In the genomic region with DNA sequence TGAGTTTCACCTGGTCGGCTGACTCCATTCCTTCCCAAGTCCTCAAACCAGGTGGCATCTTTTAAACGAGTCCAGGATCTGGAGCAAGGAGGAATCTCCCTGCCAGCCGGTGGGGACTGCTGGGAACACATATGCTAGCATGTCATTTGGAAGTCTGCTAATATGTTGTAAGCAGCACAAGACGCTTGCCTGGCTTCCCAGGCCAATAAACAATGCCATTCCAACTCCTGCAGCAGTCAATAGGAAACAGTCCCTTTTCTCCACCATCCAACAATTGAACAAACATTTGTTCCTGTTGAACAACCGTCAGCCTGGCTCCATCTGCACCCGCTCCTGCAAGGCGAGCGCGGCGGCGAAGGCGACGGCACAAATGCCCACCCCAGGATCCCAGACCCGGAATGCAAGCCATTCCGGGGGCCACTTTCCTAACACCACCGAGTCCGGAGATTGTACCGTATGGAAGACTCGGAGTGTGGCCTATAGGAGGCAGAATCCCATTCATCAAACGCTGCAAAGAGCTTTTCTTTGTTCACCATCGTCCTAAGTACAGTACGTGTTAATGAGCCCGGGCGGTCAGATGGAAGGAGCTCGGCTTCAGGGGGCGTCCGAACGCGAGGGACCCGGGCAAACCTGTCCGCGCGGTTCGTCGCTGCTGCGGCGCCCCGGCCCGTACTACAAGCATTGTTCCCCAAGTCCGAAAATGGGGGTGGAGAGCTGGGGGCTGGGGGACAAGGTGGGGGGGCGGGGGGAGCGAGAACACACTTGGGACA, we compare ENCODE assay signal across 8 cellular contexts. TPM values are rescaled to one million over a fixed set of nuclear protein-coding genes. Genes with fewer than 3 reads are reported as not detected.
DNase-seq lines count a peak whose midpoint lies in the region; ATAC-seq and TF ChIP-seq lines count a peak whose summit lies in the region.

No MANE protein-coding gene starts in this region.

- peak overlapping the region; percentile 66 for H3K9ac ChIP-seq in endocrine pancreas (ENCODE audit: control insufficient read depth, insufficient read depth, low read length)

- no peaks in the 10 kb centered on the region for H3K27me3 ChIP-seq in CD4-positive, alpha-beta memory T cell (ENCODE audit: insufficient read depth, low read length)
- H3K27me3 ChIP-seq in endocrine pancreas (ENCODE audit: control insufficient read depth, insufficient read depth, low read length) (no peaks in the 10 kb centered on the region), muscle layer of duodenum (ENCODE audit: low read depth, low read length) (no peaks in the 10 kb centered on the region)

- no peak for ATAC-seq in GM18517 (IDR thresholded peaks at IDR 0.05; ENCODE audit: unreplicated experiment)

- peaks cover 50 to 65% (median 58%) of the 10 kb centered on the region in 4 donors for H3K4me1 Mint-ChIP-seq in CD4-positive, alpha-beta memory T cell

- POLR2A ChIA-PET in CD4-positive, alpha-beta memory T cell (lab: Charles Lee; ENCODE audit: partially characterized antibody) = interaction anchor here (0.6 to 5.7 kb wide), 30 partner anchors 10 to 324 kb away, joined by 3 to 163 read pairs (median 14); a partner anchor contains a TSS
- POLR2A ChIA-PET in HEK293 (lab: Yijun Ruan, JAX) = no interaction called here

- H3K27ac ChIP-seq in CD4-positive, alpha-beta memory T cell (ENCODE audit: low read depth, low read length) = peak overlapping the region; percentile 64
- H3K27ac ChIP-seq in HEK293 (ENCODE audit: extremely low read depth, low read depth, low read length) = no peak overlapping the region
- H3K27ac ChIP-seq in muscle layer of duodenum (ENCODE audit: low read length) = peak overlapping the region; percentile 88

- peak overlapping the region; percentile 57 to 79 for H3K4me3 ChIP-seq in CD4-positive, alpha-beta memory T cell (ENCODE audit: low read length in 2 of 2)
- H3K4me3 ChIP-seq in HEK293 (ENCODE audit: low read depth, low read length) (peak overlapping the region; percentile 46; the same call in 1 of the 2 replicates), endocrine pancreas (ENCODE audit: control insufficient read depth, insufficient read depth, low read length) (no peak overlapping the region), muscle layer of duodenum (ENCODE audit: low read depth in 1 of 2, low read length in 2 of 2) (peak overlapping the region; percentile 78 to 88)

- CTCF ChIA-PET in CD4-positive, alpha-beta memory T cell (lab: Charles Lee; ENCODE audit: partially characterized antibody) = interaction anchor here (0.6 to 18.1 kb wide), 28 partner anchors 14 to 281 kb away, joined by 3 to 556 read pairs (median 18); a partner anchor contains a TSS
- CTCF ChIA-PET in HEK293 (lab: Yijun Ruan, JAX) = interaction anchor here (0.6 to 2.2 kb wide), 14 partner anchors 12 to 212 kb away, joined by 3 to 10 read pairs (median 5); no protein-coding TSS in a partner anchor

- no peaks in the 10 kb centered on the region for H3K9me3 Mint-ChIP-seq in CD4-positive, alpha-beta memory T cell

- peaks cover 0 to 15% of the 10 kb centered on the region in 2 donors for H3K36me3 Mint-ChIP-seq in CD4-positive, alpha-beta memory T cell

- peak overlapping the region; percentile 87 to 97 (median 94) for H3K27ac Mint-ChIP-seq in CD4-positive, alpha-beta memory T cell

- H3K4me3 Mint-ChIP-seq in CD4-positive, alpha-beta memory T cell = peak overlapping the region; percentile 95 to 100 (median 98)

- DNase-seq in CD4-positive, alpha-beta memory T cell = peak in 2 of 5 donors; percentile 12 to 34
- peak; percentile 62 for DNase-seq in SK-N-DZ (ENCODE audit: low spot score)
- DNase-seq in GM19240 (ENCODE audit: insufficient read length, low spot score) = no peak
- no peak for DNase-seq in hepatic stellate cell (ENCODE audit: low spot score)

- H3K9me3 ChIP-seq in CD4-positive, alpha-beta memory T cell (ENCODE audit: control insufficient read depth in 1 of 2, low read length in 2 of 2) = no peaks in the 10 kb centered on the region
- H3K9me3 ChIP-seq in HEK293 (ENCODE audit: control insufficient read depth, insufficient read depth, low read depth, low read length) (no peaks in the 10 kb centered on the region), endocrine pancreas (ENCODE audit: control insufficient read depth, low read length) (no peaks in the 10 kb centered on the region), muscle layer of duodenum (ENCODE audit: control insufficient read depth in 1 of 2, low read length in 2 of 2) (no peaks in the 10 kb centered on the region)

- no peaks in the 10 kb centered on the region for H3K27me3 Mint-ChIP-seq in CD4-positive, alpha-beta memory T cell

- no peaks in the 10 kb centered on the region for H3K36me3 ChIP-seq in CD4-positive, alpha-beta memory T cell (ENCODE audit: insufficient read depth, low read length)
- peaks cover 0 to 5% of the 10 kb centered on the region in 2 experiments; a peak in 1 of 3 replicates for H3K36me3 ChIP-seq in HEK293 (ENCODE audit: control insufficient read depth in 2 of 2, insufficient read depth in 1 of 2, low read length in 2 of 2)
- H3K36me3 ChIP-seq in endocrine pancreas (ENCODE audit: control insufficient read depth, insufficient read depth, low read length) = no peaks in the 10 kb centered on the region
- H3K36me3 ChIP-seq in muscle layer of duodenum (ENCODE audit: control insufficient read depth in 1 of 2, insufficient read depth in 2 of 2, low read length in 2 of 2) = no peaks in the 10 kb centered on the region

- TF ChIP-seq CTCF in HEK293 (tag by site-specific recombination; IDR thresholded peaks at IDR 0.05) = no peak

- H3K4me1 ChIP-seq in CD4-positive, alpha-beta memory T cell (ENCODE audit: insufficient read depth, low read length) = peaks cover 60% of the 10 kb centered on the region
- H3K4me1 ChIP-seq in HEK293 (ENCODE audit: control insufficient read depth, insufficient read depth, low read length) (peaks cover 31% of the 10 kb centered on the region), endocrine pancreas (ENCODE audit: control insufficient read depth, insufficient read depth, low read length) (no peaks in the 10 kb centered on the region), muscle layer of duodenum (ENCODE audit: control insufficient read depth in 1 of 2, insufficient read depth in 2 of 2, low read length in 2 of 2) (peaks cover 55 to 64% of the 10 kb centered on the region in 2 donors)

- intact Hi-C loops in CD4-positive, alpha-beta memory T cell (cut with micrococcal nuclease) = loop anchor here (5.0 kb wide), 1 partner anchor 340 kb away; no protein-coding TSS in a partner anchor

TF ChIP-seq in HEK293, 187 proteins besides CTCF, POLR2A, EP300 and RAD21:
- TF ChIP-seq IKZF3 (tag by site-specific recombination; IDR thresholded peaks at IDR 0.05) = peak; percentile 67
- peak; percentile 95 for TF ChIP-seq ZNF600 (tag by site-specific recombination; IDR thresholded peaks at IDR 0.05)
- TF ChIP-seq, protein P1, sequence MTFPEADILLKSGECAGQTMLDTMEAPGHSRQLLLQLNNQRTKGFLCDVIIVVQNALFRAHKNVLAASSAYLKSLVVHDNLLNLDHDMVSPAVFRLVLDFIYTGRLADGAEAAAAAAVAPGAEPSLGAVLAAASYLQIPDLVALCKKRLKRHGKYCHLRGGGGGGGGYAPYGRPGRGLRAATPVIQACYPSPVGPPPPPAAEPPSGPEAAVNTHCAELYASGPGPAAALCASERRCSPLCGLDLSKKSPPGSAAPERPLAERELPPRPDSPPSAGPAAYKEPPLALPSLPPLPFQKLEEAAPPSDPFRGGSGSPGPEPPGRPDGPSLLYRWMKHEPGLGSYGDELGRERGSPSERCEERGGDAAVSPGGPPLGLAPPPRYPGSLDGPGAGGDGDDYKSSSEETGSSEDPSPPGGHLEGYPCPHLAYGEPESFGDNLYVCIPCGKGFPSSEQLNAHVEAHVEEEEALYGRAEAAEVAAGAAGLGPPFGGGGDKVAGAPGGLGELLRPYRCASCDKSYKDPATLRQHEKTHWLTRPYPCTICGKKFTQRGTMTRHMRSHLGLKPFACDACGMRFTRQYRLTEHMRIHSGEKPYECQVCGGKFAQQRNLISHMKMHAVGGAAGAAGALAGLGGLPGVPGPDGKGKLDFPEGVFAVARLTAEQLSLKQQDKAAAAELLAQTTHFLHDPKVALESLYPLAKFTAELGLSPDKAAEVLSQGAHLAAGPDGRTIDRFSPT (tag by site-specific recombination; IDR thresholded peaks at IDR 0.05) = no peak

RNA-seq across cellular contexts. Expression of a gene that starts 1.6 kb away (rescaled TPM):
- total RNA-seq in CD4-positive, alpha-beta memory T cell = 10 to 100 TPM; 57.3 to 60.7 TPM
- polyA plus RNA-seq in CD4-positive, alpha-beta memory T cell = 10 to 100 TPM in 1 of 2 donors, 1 to 10 TPM in 1; 7.3 to 42.5 TPM
- polyA plus RNA-seq in SK-N-DZ (2014; cell fraction: cytosol; rRNA removed) = 17.1 and 21.9 TPM in 2 replicates
- polyA plus RNA-seq in SK-N-DZ (2014; cell fraction: nucleus; rRNA removed) = 15.9 and 19.3 TPM in 2 replicates

RNA-seq across cellular contexts. Expression of a gene that starts 49.1 kb away (rescaled TPM):
- total RNA-seq in CD4-positive, alpha-beta memory T cell = 10 to 100 TPM; 20.0 to 24.2 TPM
- polyA plus RNA-seq in CD4-positive, alpha-beta memory T cell = 10 to 100 TPM; 18.2 to 31.1 TPM
- 29.8 and 54.8 TPM in 2 replicates for polyA plus RNA-seq in SK-N-DZ (2014; cell fraction: cytosol; rRNA removed)
- polyA plus RNA-seq in SK-N-DZ (2014; cell fraction: nucleus; rRNA removed) = 32.6 and 35.2 TPM in 2 replicates

RNA-seq across cellular contexts. Expression of a gene that starts 59.0 kb away (rescaled TPM):
- total RNA-seq in CD4-positive, alpha-beta memory T cell = 10 to 100 TPM; 14.4 to 15.0 TPM
- 10 to 100 TPM in 1 of 2 donors, 1 to 10 TPM in 1; 9.0 to 12.7 TPM for polyA plus RNA-seq in CD4-positive, alpha-beta memory T cell
- 16.1 and 17.8 TPM in 2 replicates for polyA plus RNA-seq in SK-N-DZ (2014; cell fraction: cytosol; rRNA removed)
- polyA plus RNA-seq in SK-N-DZ (2014; cell fraction: nucleus; rRNA removed) = 12.8 and 14.6 TPM in 2 replicates
